In the genomic region with DNA sequence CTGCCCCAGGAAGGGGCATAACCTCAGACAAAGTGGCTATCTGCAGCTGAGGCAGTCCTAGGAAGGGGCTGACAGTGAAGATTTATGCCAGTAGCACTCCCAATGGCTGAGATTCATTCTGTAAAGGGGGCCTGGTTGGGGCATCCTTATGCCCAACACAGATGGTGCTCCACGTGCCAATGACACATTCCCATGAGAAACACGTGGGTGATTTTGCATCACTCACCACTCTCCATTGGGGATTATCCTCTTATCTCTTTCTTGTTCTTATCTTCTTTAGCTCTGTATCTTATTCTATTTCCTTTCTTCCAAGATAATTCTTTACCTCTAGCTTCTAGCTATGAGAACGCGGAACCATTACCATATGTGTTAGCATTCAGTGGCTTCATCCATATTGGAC, we compare ENCODE assay signal across 19 cellular contexts.
DNase-seq lines count a peak whose midpoint lies in the region; ATAC-seq, FAIRE-seq and TF ChIP-seq lines count a peak whose summit lies in the region.
"Had no signal": no experiment of that assay in that cellular context is flagged by ENCODE, and none has a peak within 500 bp of the region (broad histone marks: within the 10 kb centered on the region; RNA-seq: fewer than 3 reads in every experiment).

No MANE protein-coding gene starts in this region.

- H3K4me2 ChIP-seq in HepG2 (ENCODE audit: low read depth, low read length) (no peak overlapping the region), mesenchymal stem cell (ENCODE audit: low read length, poor library complexity, severe bottlenecking) (no peak overlapping the region)
- H3K4me2 ChIP-seq: A549, BLaER1, GM23338 had no signal

- 55% methylated on average over 4 of the region's 4 CpGs for WGBS in HepG2 (ENCODE audit: low lambda C conversion rate)
- WGBS in right lobe of liver (ENCODE audit: insufficient coverage, low coverage, low lambda C conversion rate, missing lambda C conversion rate): 85% methylated on average over 3 of the region's 4 CpGs
- 86% methylated on average over 4 of the region's 4 CpGs for WGBS in mesenchymal stem cell

- H3K18ac ChIP-seq in mesenchymal stem cell (ENCODE audit: low read depth in 1 of 2, low read length in 2 of 2): no peak overlapping the region

- no peak overlapping the region for H4K8ac ChIP-seq in mesenchymal stem cell (ENCODE audit: low read length)

- TF ChIP-seq CTCF in HepG2 (CRISPR knock-in tag; IDR thresholded peaks at IDR 0.05) (no peak), right lobe of liver (IDR thresholded peaks at IDR 0.05) (no peak)

- no peaks in the 10 kb centered on the region for H3K9me3 ChIP-seq in HepG2 (ENCODE audit: low read length)
- no peaks in the 10 kb centered on the region for H3K9me3 ChIP-seq in right lobe of liver
- no peaks in the 10 kb centered on the region for H3K9me3 ChIP-seq in mesenchymal stem cell (ENCODE audit: control insufficient read depth, low read length)
- H3K9me3 ChIP-seq: A549 had no signal

- POLR2A ChIA-PET in HepG2 (lab: Yijun Ruan, JAX): no interaction called here

- in situ Hi-C loops in HepG2 (cut with HindIII; ENCODE audit: extremely low pct_ligation_motif_present, low pct_unique_long_range_greater_than_20kb): no loop called here

- H2BK12ac ChIP-seq in mesenchymal stem cell (ENCODE audit: low read length in 2 of 2): no peak overlapping the region

- no peak for TF ChIP-seq RAD21 in HepG2 (CRISPR knock-in tag; IDR thresholded peaks at IDR 0.05)

- intact Hi-C loops in HepG2 (cut with micrococcal nuclease; ENCODE audit: unreplicated experiment): no loop called here
- intact Hi-C loops in right lobe of liver (cut with DNase I): no loop called here

- no peak overlapping the region for H2BK120ac ChIP-seq in mesenchymal stem cell (ENCODE audit: low read depth, low read length)

- no peak overlapping the region for H4K91ac ChIP-seq in mesenchymal stem cell (ENCODE audit: low read length)

- no peak overlapping the region for H2BK15ac ChIP-seq in mesenchymal stem cell (ENCODE audit: low read depth, poor library complexity, severe bottlenecking)

- H3K4me3 ChIP-seq in HepG2 (replicated peaks in 1 of 3; ENCODE audit: insufficient read depth in 1 of 3, low read depth in 2 of 3, low read length in 3 of 3): no peak overlapping the region
- no peak overlapping the region for H3K4me3 ChIP-seq in right lobe of liver
- no peak overlapping the region for H3K4me3 ChIP-seq in mesenchymal stem cell (ENCODE audit: insufficient read depth in 1 of 2, low read depth in 1 of 2, low read length in 2 of 2)
- H3K4me3 ChIP-seq: A549, BLaER1, GM23338 had no signal

- H3K14ac ChIP-seq in mesenchymal stem cell (ENCODE audit: low read length in 2 of 2): no peak overlapping the region

- H3K9ac ChIP-seq in HepG2 (ENCODE audit: insufficient read depth, low read depth, low read length) (no peak overlapping the region), mesenchymal stem cell (ENCODE audit: low read length) (peak overlapping the region; percentile 74)
- H3K9ac ChIP-seq: BLaER1 had no signal

- H3K4me1 ChIP-seq in HepG2 (ENCODE audit: insufficient read depth, low read length) (no peaks in the 10 kb centered on the region), right lobe of liver (no peaks in the 10 kb centered on the region), mesenchymal stem cell (ENCODE audit: control insufficient read depth, insufficient read depth, low read depth, low read length) (no peaks in the 10 kb centered on the region)
- H3K4me1 ChIP-seq: A549, BLaER1 had no signal

- H2AK5ac ChIP-seq in mesenchymal stem cell (ENCODE audit: low read length, severe bottlenecking): no peak overlapping the region

- H2BK5ac ChIP-seq in mesenchymal stem cell (ENCODE audit: low read depth, low read length, poor library complexity, severe bottlenecking): no peak overlapping the region

- no peaks in the 10 kb centered on the region for H3K79me1 ChIP-seq in mesenchymal stem cell (replicated peaks; ENCODE audit: low read length, poor library complexity, severe bottlenecking)

- no peaks in the 10 kb centered on the region for H4K20me1 ChIP-seq in HepG2 (ENCODE audit: insufficient read depth, low read length)
- H4K20me1 ChIP-seq: BLaER1 had no signal

- H3K27me3 ChIP-seq in HepG2 (ENCODE audit: control insufficient read depth in 1 of 2, insufficient read depth in 2 of 2, low read length in 2 of 2) (no peaks in the 10 kb centered on the region; a peak in 1 of 5 replicates), right lobe of liver (no peaks in the 10 kb centered on the region), mesenchymal stem cell (ENCODE audit: control insufficient read depth in 1 of 2, insufficient read depth in 1 of 2, low read length in 2 of 2) (no peaks in the 10 kb centered on the region)
- H3K27me3 ChIP-seq: BLaER1 had no signal

- BruUV-seq in HepG2 (replicated peaks; lab: Mats Ljungman, UMichigan): no TSS peak

- no peak overlapping the region for H3K23ac ChIP-seq in mesenchymal stem cell (ENCODE audit: low read length in 2 of 2)

- FAIRE-seq in HepG2 (lab: Jason Lieb, UNC): no peak
- FAIRE-seq: A549, GM12892, GM18507 had no signal

- DNase-seq in HepG2 (ENCODE audit: low spot score) (no peak), right lobe of liver (no peak), amniotic epithelial cell (ENCODE audit: low read depth) (peak; percentile 61), mesenchymal stem cell (no peak), cerebellum (ENCODE audit: low spot score) (no peak), NCI-H2029 treated with DMSO at 0.1 percent for 48 hours (lab: John Stamatoyannopoulos, UW) (no peak)
- no peak for DNase-seq in stimulated activated naive CD4-positive, alpha-beta T cell (lab: John Stamatoyannopoulos, UW)
- DNase-seq: CD4-positive, alpha-beta memory T cell; DMS153; DMS79; GDM1; H7 had no signal

- TF ChIP-seq EP300 in HepG2 (IDR thresholded peaks at IDR 0.05; ENCODE audit: low read depth in 2 of 2, low read length in 2 of 2): no peak
- no peak for TF ChIP-seq EP300 in HepG2 (CRISPR knock-in tag; IDR thresholded peaks at IDR 0.05; ENCODE audit: borderline replicate concordance)

- H3K36me3 ChIP-seq in HepG2 (replicated peaks in 1 of 2; ENCODE audit: control insufficient read depth in 1 of 2, insufficient read depth in 2 of 2, low read length in 2 of 2) (no peaks in the 10 kb centered on the region), right lobe of liver (no peaks in the 10 kb centered on the region), mesenchymal stem cell (ENCODE audit: control insufficient read depth in 1 of 2, insufficient read depth in 2 of 2, low read depth in 1 of 2, low read length in 2 of 2) (no peaks in the 10 kb centered on the region)
- H3K36me3 ChIP-seq: BLaER1 had no signal

- ATAC-seq in HepG2 (no peak), right lobe of liver (no peak)
- ATAC-seq: A549, GM23338, HCT116 had no signal

- CTCF ChIA-PET in HepG2 (lab: Yijun Ruan, JAX; ENCODE audit: low intra/inter-chr PET ratio, low total read pairs): no interaction called here

- H2AFZ ChIP-seq in HepG2 (ENCODE audit: low read length): no peak overlapping the region
- H2AFZ ChIP-seq in mesenchymal stem cell (ENCODE audit: low read depth, low read length): no peak overlapping the region
- H2AFZ ChIP-seq: GM23338 had no signal

- TF ChIP-seq POLR2A in HepG2 (IDR thresholded peaks at IDR 0.05; ENCODE audit: insufficient read depth in 1 of 2, low read depth in 2 of 2, low read length in 2 of 2): no peak
- TF ChIP-seq POLR2A in right lobe of liver (IDR thresholded peaks at IDR 0.05): no peak

- H3K27ac ChIP-seq in HepG2 (ENCODE audit: extremely low read length, insufficient read depth, low read length) (no peak overlapping the region), right lobe of liver (no peak overlapping the region), mesenchymal stem cell (ENCODE audit: low read length, poor library complexity, severe bottlenecking) (no peak overlapping the region)
- H3K27ac ChIP-seq: 22Rv1, A549, BLaER1 had no signal

- no peaks in the 10 kb centered on the region for H3K79me2 ChIP-seq in HepG2 (ENCODE audit: insufficient read depth, low read length)

- H3K4ac ChIP-seq in mesenchymal stem cell (ENCODE audit: low read depth in 1 of 2, low read length in 2 of 2): no peak overlapping the region

TF ChIP-seq in HepG2, 621 proteins besides CTCF, POLR2A, EP300 and RAD21:
- TF ChIP-seq TP53 (CRISPR knock-in tag; conservative IDR thresholded peaks at IDR 0.05): no peak
- TF ChIP-seq, protein P1, sequence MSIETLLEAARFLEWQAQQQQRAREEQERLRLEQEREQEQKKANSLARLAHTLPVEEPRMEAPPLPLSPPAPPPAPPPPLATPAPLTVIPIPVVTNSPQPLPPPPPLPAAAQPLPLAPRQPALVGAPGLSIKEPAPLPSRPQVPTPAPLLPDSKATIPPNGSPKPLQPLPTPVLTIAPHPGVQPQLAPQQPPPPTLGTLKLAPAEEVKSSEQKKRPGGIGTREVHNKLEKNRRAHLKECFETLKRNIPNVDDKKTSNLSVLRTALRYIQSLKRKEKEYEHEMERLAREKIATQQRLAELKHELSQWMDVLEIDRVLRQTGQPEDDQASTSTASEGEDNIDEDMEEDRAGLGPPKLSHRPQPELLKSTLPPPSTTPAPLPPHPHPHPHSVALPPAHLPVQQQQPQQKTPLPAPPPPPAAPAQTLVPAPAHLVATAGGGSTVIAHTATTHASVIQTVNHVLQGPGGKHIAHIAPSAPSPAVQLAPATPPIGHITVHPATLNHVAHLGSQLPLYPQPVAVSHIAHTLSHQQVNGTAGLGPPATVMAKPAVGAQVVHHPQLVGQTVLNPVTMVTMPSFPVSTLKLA (IDR thresholded peaks at IDR 0.05): peak; percentile 98
